In the genomic region with DNA sequence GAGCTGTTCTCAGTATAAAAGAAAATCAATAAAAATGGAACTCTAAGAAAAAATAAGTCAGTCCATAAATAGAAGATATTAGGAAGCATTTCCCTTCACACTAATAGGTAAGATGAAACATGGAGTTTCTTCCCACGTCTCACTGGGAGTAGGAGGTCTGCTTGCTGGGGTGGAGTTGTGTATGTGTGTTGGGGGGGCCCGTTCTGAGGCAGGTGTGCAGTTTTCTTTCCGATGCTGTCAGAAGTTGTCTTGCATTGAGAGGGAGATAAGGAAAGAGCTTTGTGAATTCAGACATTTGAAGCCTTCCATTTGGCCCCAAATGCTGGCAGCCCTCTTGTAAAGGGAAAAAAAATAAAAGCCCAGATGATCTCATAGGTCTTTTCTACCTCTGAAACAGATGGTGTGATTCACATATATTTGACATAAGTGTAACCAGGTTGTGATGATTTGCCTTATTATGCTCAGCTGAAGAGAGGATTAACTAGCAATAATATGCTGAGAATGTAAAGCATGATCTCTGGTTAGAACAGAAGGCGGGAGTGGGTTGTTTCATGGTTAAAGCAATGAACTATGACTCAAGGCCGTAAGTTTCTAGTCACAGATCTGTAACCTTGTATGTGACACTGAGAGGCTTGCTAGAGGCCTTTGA, we compare ENCODE assay signal across 1 cellular context.
A peak's percentile ranks its signal among the peaks of the same experiment; 100 is the strongest.
TF ChIP-seq lines count a peak whose summit lies in the region.

No MANE protein-coding gene starts in this region.

TF ChIP-seq in GM12878, 131 proteins besides CTCF, POLR2A, EP300 and RAD21 (continued from another document):
- TF ChIP-seq, protein P1, sequence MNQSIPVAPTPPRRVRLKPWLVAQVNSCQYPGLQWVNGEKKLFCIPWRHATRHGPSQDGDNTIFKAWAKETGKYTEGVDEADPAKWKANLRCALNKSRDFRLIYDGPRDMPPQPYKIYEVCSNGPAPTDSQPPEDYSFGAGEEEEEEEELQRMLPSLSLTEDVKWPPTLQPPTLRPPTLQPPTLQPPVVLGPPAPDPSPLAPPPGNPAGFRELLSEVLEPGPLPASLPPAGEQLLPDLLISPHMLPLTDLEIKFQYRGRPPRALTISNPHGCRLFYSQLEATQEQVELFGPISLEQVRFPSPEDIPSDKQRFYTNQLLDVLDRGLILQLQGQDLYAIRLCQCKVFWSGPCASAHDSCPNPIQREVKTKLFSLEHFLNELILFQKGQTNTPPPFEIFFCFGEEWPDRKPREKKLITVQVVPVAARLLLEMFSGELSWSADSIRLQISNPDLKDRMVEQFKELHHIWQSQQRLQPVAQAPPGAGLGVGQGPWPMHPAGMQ (IDR thresholded peaks at IDR 0.05; ENCODE audit: borderline replicate concordance): no peak
- no peak for TF ChIP-seq EED (IDR thresholded peaks at IDR 0.05; ENCODE audit: low read depth)
- no peak for TF ChIP-seq YY1 (IDR thresholded peaks at IDR 0.05; ENCODE audit: low read depth, low read length)
- 0 out of 2 replicates have a peak, but pooled peaks have one; percentile 23 for TF ChIP-seq NFIC (IDR thresholded peaks at IDR 0.05; ENCODE audit: low read depth, low read length)
- TF ChIP-seq, protein P2, sequence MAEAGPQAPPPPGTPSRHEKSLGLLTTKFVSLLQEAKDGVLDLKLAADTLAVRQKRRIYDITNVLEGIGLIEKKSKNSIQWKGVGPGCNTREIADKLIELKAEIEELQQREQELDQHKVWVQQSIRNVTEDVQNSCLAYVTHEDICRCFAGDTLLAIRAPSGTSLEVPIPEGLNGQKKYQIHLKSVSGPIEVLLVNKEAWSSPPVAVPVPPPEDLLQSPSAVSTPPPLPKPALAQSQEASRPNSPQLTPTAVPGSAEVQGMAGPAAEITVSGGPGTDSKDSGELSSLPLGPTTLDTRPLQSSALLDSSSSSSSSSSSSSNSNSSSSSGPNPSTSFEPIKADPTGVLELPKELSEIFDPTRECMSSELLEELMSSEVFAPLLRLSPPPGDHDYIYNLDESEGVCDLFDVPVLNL (IDR thresholded peaks at IDR 0.05; ENCODE audit: low read depth, low read length): no peak
- no peak for TF ChIP-seq RELA (IDR thresholded peaks at IDR 0.05; ENCODE audit: borderline replicate concordance, partially characterized antibody)
- no peak for TF ChIP-seq HDAC2 (IDR thresholded peaks at IDR 0.05)
- TF ChIP-seq, protein P3, sequence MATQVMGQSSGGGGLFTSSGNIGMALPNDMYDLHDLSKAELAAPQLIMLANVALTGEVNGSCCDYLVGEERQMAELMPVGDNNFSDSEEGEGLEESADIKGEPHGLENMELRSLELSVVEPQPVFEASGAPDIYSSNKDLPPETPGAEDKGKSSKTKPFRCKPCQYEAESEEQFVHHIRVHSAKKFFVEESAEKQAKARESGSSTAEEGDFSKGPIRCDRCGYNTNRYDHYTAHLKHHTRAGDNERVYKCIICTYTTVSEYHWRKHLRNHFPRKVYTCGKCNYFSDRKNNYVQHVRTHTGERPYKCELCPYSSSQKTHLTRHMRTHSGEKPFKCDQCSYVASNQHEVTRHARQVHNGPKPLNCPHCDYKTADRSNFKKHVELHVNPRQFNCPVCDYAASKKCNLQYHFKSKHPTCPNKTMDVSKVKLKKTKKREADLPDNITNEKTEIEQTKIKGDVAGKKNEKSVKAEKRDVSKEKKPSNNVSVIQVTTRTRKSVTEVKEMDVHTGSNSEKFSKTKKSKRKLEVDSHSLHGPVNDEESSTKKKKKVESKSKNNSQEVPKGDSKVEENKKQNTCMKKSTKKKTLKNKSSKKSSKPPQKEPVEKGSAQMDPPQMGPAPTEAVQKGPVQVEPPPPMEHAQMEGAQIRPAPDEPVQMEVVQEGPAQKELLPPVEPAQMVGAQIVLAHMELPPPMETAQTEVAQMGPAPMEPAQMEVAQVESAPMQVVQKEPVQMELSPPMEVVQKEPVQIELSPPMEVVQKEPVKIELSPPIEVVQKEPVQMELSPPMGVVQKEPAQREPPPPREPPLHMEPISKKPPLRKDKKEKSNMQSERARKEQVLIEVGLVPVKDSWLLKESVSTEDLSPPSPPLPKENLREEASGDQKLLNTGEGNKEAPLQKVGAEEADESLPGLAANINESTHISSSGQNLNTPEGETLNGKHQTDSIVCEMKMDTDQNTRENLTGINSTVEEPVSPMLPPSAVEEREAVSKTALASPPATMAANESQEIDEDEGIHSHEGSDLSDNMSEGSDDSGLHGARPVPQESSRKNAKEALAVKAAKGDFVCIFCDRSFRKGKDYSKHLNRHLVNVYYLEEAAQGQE (IDR thresholded peaks at IDR 0.05; ENCODE audit: low read depth, low read length): no peak
- TF ChIP-seq NFYA (IDR thresholded peaks at IDR 0.05; ENCODE audit: borderline replicate concordance, low read depth, low read length): no peak
- TF ChIP-seq, protein P4, sequence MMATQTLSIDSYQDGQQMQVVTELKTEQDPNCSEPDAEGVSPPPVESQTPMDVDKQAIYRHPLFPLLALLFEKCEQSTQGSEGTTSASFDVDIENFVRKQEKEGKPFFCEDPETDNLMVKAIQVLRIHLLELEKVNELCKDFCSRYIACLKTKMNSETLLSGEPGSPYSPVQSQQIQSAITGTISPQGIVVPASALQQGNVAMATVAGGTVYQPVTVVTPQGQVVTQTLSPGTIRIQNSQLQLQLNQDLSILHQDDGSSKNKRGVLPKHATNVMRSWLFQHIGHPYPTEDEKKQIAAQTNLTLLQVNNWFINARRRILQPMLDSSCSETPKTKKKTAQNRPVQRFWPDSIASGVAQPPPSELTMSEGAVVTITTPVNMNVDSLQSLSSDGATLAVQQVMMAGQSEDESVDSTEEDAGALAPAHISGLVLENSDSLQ (IDR thresholded peaks at IDR 0.05): no peak
- peak; percentile 31; the same call in 1 of the 2 replicates for TF ChIP-seq ZNF384 (IDR thresholded peaks at IDR 0.05; ENCODE audit: borderline replicate concordance, low read depth, low read length)
- TF ChIP-seq TCF12 (IDR thresholded peaks at IDR 0.05; ENCODE audit: low read depth, low read length): 0 out of 2 replicates have a peak, but pooled peaks have one; percentile 8
- no peak for TF ChIP-seq LARP7 (IDR thresholded peaks at IDR 0.05)
- TF ChIP-seq CREM (IDR thresholded peaks at IDR 0.05; ENCODE audit: low read depth): no peak
- TF ChIP-seq NR2F1 (conservative IDR thresholded peaks at IDR 0.05): 0 out of 2 replicates have a peak, but pooled peaks have one; percentile 43
- TF ChIP-seq RUNX3 (IDR thresholded peaks at IDR 0.05; ENCODE audit: low read length): peak; percentile 47; the same call in 1 of the 2 replicates
- TF ChIP-seq, protein P5, sequence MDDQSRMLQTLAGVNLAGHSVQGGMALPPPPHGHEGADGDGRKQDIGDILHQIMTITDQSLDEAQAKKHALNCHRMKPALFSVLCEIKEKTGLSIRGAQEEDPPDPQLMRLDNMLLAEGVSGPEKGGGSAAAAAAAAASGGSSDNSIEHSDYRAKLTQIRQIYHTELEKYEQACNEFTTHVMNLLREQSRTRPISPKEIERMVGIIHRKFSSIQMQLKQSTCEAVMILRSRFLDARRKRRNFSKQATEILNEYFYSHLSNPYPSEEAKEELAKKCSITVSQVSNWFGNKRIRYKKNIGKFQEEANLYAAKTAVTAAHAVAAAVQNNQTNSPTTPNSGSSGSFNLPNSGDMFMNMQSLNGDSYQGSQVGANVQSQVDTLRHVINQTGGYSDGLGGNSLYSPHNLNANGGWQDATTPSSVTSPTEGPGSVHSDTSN (IDR thresholded peaks at IDR 0.05; ENCODE audit: insufficient replicate concordance, low read depth, low read length): no peak
- TF ChIP-seq, protein P6, sequence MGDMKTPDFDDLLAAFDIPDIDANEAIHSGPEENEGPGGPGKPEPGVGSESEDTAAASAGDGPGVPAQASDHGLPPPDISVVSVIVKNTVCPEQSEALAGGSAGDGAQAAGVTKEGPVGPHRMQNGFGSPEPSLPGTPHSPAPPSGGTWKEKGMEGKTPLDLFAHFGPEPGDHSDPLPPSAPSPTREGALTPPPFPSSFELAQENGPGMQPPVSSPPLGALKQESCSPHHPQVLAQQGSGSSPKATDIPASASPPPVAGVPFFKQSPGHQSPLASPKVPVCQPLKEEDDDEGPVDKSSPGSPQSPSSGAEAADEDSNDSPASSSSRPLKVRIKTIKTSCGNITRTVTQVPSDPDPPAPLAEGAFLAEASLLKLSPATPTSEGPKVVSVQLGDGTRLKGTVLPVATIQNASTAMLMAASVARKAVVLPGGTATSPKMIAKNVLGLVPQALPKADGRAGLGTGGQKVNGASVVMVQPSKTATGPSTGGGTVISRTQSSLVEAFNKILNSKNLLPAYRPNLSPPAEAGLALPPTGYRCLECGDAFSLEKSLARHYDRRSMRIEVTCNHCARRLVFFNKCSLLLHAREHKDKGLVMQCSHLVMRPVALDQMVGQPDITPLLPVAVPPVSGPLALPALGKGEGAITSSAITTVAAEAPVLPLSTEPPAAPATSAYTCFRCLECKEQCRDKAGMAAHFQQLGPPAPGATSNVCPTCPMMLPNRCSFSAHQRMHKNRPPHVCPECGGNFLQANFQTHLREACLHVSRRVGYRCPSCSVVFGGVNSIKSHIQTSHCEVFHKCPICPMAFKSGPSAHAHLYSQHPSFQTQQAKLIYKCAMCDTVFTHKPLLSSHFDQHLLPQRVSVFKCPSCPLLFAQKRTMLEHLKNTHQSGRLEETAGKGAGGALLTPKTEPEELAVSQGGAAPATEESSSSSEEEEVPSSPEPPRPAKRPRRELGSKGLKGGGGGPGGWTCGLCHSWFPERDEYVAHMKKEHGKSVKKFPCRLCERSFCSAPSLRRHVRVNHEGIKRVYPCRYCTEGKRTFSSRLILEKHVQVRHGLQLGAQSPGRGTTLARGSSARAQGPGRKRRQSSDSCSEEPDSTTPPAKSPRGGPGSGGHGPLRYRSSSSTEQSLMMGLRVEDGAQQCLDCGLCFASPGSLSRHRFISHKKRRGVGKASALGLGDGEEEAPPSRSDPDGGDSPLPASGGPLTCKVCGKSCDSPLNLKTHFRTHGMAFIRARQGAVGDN (IDR thresholded peaks at IDR 0.05): peak; percentile 68
- TF ChIP-seq ATF7 (IDR thresholded peaks at IDR 0.05; ENCODE audit: low read depth): peak; percentile 59
